12 cellular contexts compared by ENCODE assay signal in genomic region chr1:27823784-27824183, GRCh38. TPM values are rescaled to one million over a fixed set of nuclear protein-coding genes. Genes with fewer than 3 reads are reported as not detected.
"Had no signal": no experiment of that assay in that cellular context is flagged by ENCODE, and none has a peak within 500 bp of the region (broad histone marks: within the 10 kb centered on the region; RNA-seq: fewer than 3 reads in every experiment).

No MANE protein-coding gene starts in this region.

- H3K4me1 Mint-ChIP-seq: GM23338, H9 had no signal

- H3K4me3 ChIP-seq: GM23338 had no signal

- FAIRE-seq: H1, H54 had no signal

- H3K9ac ChIP-seq: KMS-11 had no signal

- H3K27ac Mint-ChIP-seq: GM23338, HFFc6 had no signal

- ATAC-seq: GM23338 had no signal

- H3K4me3 Mint-ChIP-seq: GM23338, H9, HFFc6 had no signal

- H3K27ac ChIP-seq: HL-60, KMS-11 had no signal

- H2AFZ ChIP-seq: GM23338 had no signal

- H3K9me3 Mint-ChIP-seq: GM23338, H9, HFFc6 had no signal

- DNase-seq: H9, HCEC 1CT, HFFc6, IMR-90, Karpas-422, KBM-7 had no signal

- H3K4me2 ChIP-seq: GM23338, KMS-11 had no signal

RNA-seq across cellular contexts. Expression of gene THEMIS2, which starts 48.6 kb away (rescaled TPM):
- total RNA-seq: HT1080 had no signal
